ENCODE assay signal across 8 cellular contexts in genomic region chr15:66369773-66370651, GRCh38. TPM values are rescaled to one million over a fixed set of nuclear protein-coding genes. Genes with fewer than 3 reads are reported as not detected.
DNase-seq lines count a peak whose midpoint lies in the region; ATAC-seq and TF ChIP-seq lines count a peak whose summit lies in the region.

No MANE protein-coding gene starts in this region.

- WGBS in esophagus, 2 donors, result 22 to 23% methylated on average over 12 of the region's 12 CpGs

- H3K9ac ChIP-seq in neural progenitor cell, result no peak overlapping the region

- CTCF ChIA-PET in HEK293T (lab: Yijun Ruan, JAX), result no interaction called here

- no peaks in the 10 kb centered on the region for H3K36me3 ChIP-seq in CD4-positive, CD25-positive, alpha-beta regulatory T cell (ENCODE audit: control insufficient read depth, insufficient read depth, low read length)
- H3K36me3 ChIP-seq in esophagus (ENCODE audit: control insufficient read depth in 2 of 2, insufficient read depth in 2 of 2, low read length in 1 of 2) (no peaks in the 10 kb centered on the region), neural progenitor cell (no peaks in the 10 kb centered on the region)

- H3K9me3 Mint-ChIP-seq in CD4-positive, CD25-positive, alpha-beta regulatory T cell, result peaks cover 0 to 4% (median 0%) of the 10 kb centered on the region in 7 donors
- H3K9me3 Mint-ChIP-seq in T-helper 2 cell treated with Interferon-gamma antibody and Interleukin-4, amounts not matched to agents 5 μg/mL and 100 μg/mL, for 36 hours, result peaks cover 4% of the 10 kb centered on the region
- H3K9me3 Mint-ChIP-seq in neural progenitor cell, result peaks cover 3% of the 10 kb centered on the region

- peak overlapping the region; percentile 71 for H3K4me3 ChIP-seq in CD4-positive, CD25-positive, alpha-beta regulatory T cell (ENCODE audit: low read depth, low read length)
- H3K4me3 ChIP-seq in esophagus (ENCODE audit: low read depth in 1 of 2, low read length in 2 of 2) (peak overlapping the region in 1 of 2 donors; percentile 31), neural progenitor cell (no peak overlapping the region)

- no peaks in the 10 kb centered on the region for H3K36me3 Mint-ChIP-seq in CD4-positive, CD25-positive, alpha-beta regulatory T cell
- H3K36me3 Mint-ChIP-seq in T-helper 2 cell treated with Interferon-gamma antibody and Interleukin-4, amounts not matched to agents 5 μg/mL and 100 μg/mL, for 36 hours (ENCODE audit: low read depth), result peaks cover 2% of the 10 kb centered on the region
- H3K36me3 Mint-ChIP-seq in neural progenitor cell, result no peaks in the 10 kb centered on the region

- H3K4me1 ChIP-seq in CD4-positive, CD25-positive, alpha-beta regulatory T cell (ENCODE audit: control insufficient read depth, insufficient read depth, low read length, poor library complexity, severe bottlenecking), result peaks cover 12% of the 10 kb centered on the region
- H3K4me1 ChIP-seq in esophagus (ENCODE audit: control insufficient read depth in 2 of 2, insufficient read depth in 2 of 2, low read length in 1 of 2) (no peaks in the 10 kb centered on the region), neural progenitor cell (no peaks in the 10 kb centered on the region)

- POLR2A ChIA-PET in HEK293T (lab: Yijun Ruan, JAX), result interaction anchor here (1.5 to 3.1 kb wide), 2 partner anchors 17 to 128 kb away, joined by 3 to 15 read pairs; partner anchors contain the start of gene MAP2K1

- H3K79me2 ChIP-seq in neural progenitor cell (ENCODE audit: low read depth), result no peaks in the 10 kb centered on the region

- peaks cover 3% of the 10 kb centered on the region for H3F3A ChIP-seq in neural progenitor cell (ENCODE audit: low read depth)

- peak overlapping the region in 3 of 4 donors; percentile 22 to 80 (median 73) for H3K4me3 Mint-ChIP-seq in CD4-positive, CD25-positive, alpha-beta regulatory T cell
- H3K4me3 Mint-ChIP-seq in T-helper 2 cell treated with Interferon-gamma antibody and Interleukin-4, amounts not matched to agents 5 μg/mL and 100 μg/mL, for 36 hours, result peak overlapping the region; percentile 77
- H3K4me3 Mint-ChIP-seq in neural progenitor cell, result no peak overlapping the region

- no peaks in the 10 kb centered on the region for H3K27me3 Mint-ChIP-seq in CD4-positive, CD25-positive, alpha-beta regulatory T cell
- no peaks in the 10 kb centered on the region for H3K27me3 Mint-ChIP-seq in T-helper 2 cell treated with Interferon-gamma antibody and Interleukin-4, amounts not matched to agents 5 μg/mL and 100 μg/mL, for 36 hours (ENCODE audit: low read depth)
- no peaks in the 10 kb centered on the region for H3K27me3 Mint-ChIP-seq in neural progenitor cell (ENCODE audit: insufficient read depth, low read depth)

- peak in 1 of 3 donors; percentile 73 for DNase-seq in CD4-positive, CD25-positive, alpha-beta regulatory T cell
- DNase-seq in HEK293T (ENCODE audit: extremely low spot score) (no peak), neural progenitor cell (ENCODE audit: low spot score) (no peak), RKO (ENCODE audit: low spot score) (no peak)
- peak; percentile 18 for DNase-seq in T-helper 2 cell treated with Interferon-gamma antibody and Interleukin-4, amounts not matched to agents 5 μg/mL and 100 μg/mL, for 36 hours (ENCODE audit: low spot score)

- no peaks in the 10 kb centered on the region for H3K9me3 ChIP-seq in CD4-positive, CD25-positive, alpha-beta regulatory T cell (ENCODE audit: control insufficient read depth in 2 of 2, low read length in 2 of 2)
- H3K9me3 ChIP-seq in esophagus (ENCODE audit: control insufficient read depth in 2 of 2, insufficient read depth in 1 of 2, low read depth in 1 of 2, low read length in 1 of 2) (peaks cover 0 to 2% of the 10 kb centered on the region in 2 donors), neural progenitor cell (ENCODE audit: low read depth) (no peaks in the 10 kb centered on the region)

- H3K27ac ChIP-seq in CD4-positive, CD25-positive, alpha-beta regulatory T cell (ENCODE audit: insufficient read depth, low read length, poor library complexity, severe bottlenecking), result peak overlapping the region; percentile 56
- H3K27ac ChIP-seq in esophagus (ENCODE audit: low read depth in 2 of 2, low read length in 1 of 2), result peak overlapping the region; percentile 60 to 67
- no peak overlapping the region for H3K27ac ChIP-seq in neural progenitor cell

- no peaks in the 10 kb centered on the region for H4K20me1 ChIP-seq in neural progenitor cell (ENCODE audit: low read depth)

- no peak for TF ChIP-seq CTCF in neural progenitor cell (IDR thresholded peaks at IDR 0.05)

- peak overlapping the region; percentile 19 to 89 (median 70) for H3K27ac Mint-ChIP-seq in CD4-positive, CD25-positive, alpha-beta regulatory T cell
- peak overlapping the region; percentile 95 for H3K27ac Mint-ChIP-seq in T-helper 2 cell treated with Interferon-gamma antibody and Interleukin-4, amounts not matched to agents 5 μg/mL and 100 μg/mL, for 36 hours
- peak overlapping the region; percentile 82 for H3K27ac Mint-ChIP-seq in neural progenitor cell

- peak; percentile 50 to 52 for ATAC-seq in CD4-positive, CD25-positive, alpha-beta regulatory T cell (ENCODE audit: low read depth in 2 of 2)
- ATAC-seq in HG03108 (IDR thresholded peaks at IDR 0.05; ENCODE audit: unreplicated experiment) (no peak), HG03039 (IDR thresholded peaks at IDR 0.05; ENCODE audit: unreplicated experiment) (no peak)

- no peak overlapping the region for H3K4me2 ChIP-seq in neural progenitor cell

- peak overlapping the region; percentile 19 for H2AFZ ChIP-seq in neural progenitor cell (replicated peaks)

- H3K27me3 ChIP-seq in CD4-positive, CD25-positive, alpha-beta regulatory T cell (ENCODE audit: control insufficient read depth, insufficient read depth, low read length), result no peaks in the 10 kb centered on the region
- H3K27me3 ChIP-seq in esophagus (ENCODE audit: control insufficient read depth in 1 of 2, insufficient read depth in 2 of 2, low read length in 2 of 2), result no peaks in the 10 kb centered on the region
- no peaks in the 10 kb centered on the region for H3K27me3 ChIP-seq in neural progenitor cell

- peaks cover 9 to 15% (median 11%) of the 10 kb centered on the region in 4 donors for H3K4me1 Mint-ChIP-seq in CD4-positive, CD25-positive, alpha-beta regulatory T cell
- H3K4me1 Mint-ChIP-seq in T-helper 2 cell treated with Interferon-gamma antibody and Interleukin-4, amounts not matched to agents 5 μg/mL and 100 μg/mL, for 36 hours (ENCODE audit: low read depth), result peaks cover 20% of the 10 kb centered on the region
- peaks cover 3% of the 10 kb centered on the region for H3K4me1 Mint-ChIP-seq in neural progenitor cell

TF ChIP-seq in HEK293T, 16 proteins besides CTCF, POLR2A, EP300 and RAD21:
- TF ChIP-seq FOXA1 (IDR thresholded peaks at IDR 0.05) (no peak), L3MBTL2 (conservative IDR thresholded peaks at IDR 0.05) (peak; percentile 53; the same call in 1 of the 2 replicates)

RNA-seq across cellular contexts. Expression of gene TIPIN, which starts 13.5 kb away (rescaled TPM):
- 6.0 TPM for total RNA-seq in CD4-positive, CD25-positive, alpha-beta regulatory T cell
- 10 to 100 TPM in 2 of 4 donors, 1 to 10 TPM in 2; 6.8 to 11.2 (median 9.4) TPM for polyA plus RNA-seq in CD4-positive, CD25-positive, alpha-beta regulatory T cell
- 1 to 10 TPM; 6.3 to 7.7 TPM for polyA plus RNA-seq in esophagus
- 19.5 and 28.9 TPM in 2 replicates for total RNA-seq in neural progenitor cell (ENCODE audit: low replicate concordance)

RNA-seq across cellular contexts. Expression of gene MAP2K1, which starts 16.7 kb away (rescaled TPM):
- total RNA-seq in CD4-positive, CD25-positive, alpha-beta regulatory T cell, result 49.0 TPM
- 10 to 100 TPM; 34.2 to 40.7 (median 37.1) TPM for polyA plus RNA-seq in CD4-positive, CD25-positive, alpha-beta regulatory T cell
- 10 to 100 TPM; 34.5 to 68.1 TPM for polyA plus RNA-seq in esophagus
- total RNA-seq in neural progenitor cell (ENCODE audit: low replicate concordance), result 42.6 and 55.2 TPM in 2 replicates

Comparison
In these comparisons a context has a peak if more than half of its experiments do, and no peak if none do; other contexts are left out.
1. ATAC-seq: peak in CD4-positive, CD25-positive, alpha-beta regulatory T cell (2 of 2); none in HG03108 (single experiment) and HG03039 (single experiment).
2. Peak in every context shown above with its lines, with median percentiles within 50 percentile points of each other: H3K27ac Mint-ChIP-seq.